ENCODE assay signal across 1 cellular context in genomic region chr5:178086266-178086665, GRCh38.
TF ChIP-seq lines count a peak whose summit lies in the region.

No MANE protein-coding gene starts in this region.

TF ChIP-seq in SK-N-SH treated with all-trans-retinoic acid at 6 μM for 48 hours, 23 proteins besides CTCF, POLR2A, EP300 and RAD21 (continued from another document):
- no peak for TF ChIP-seq ZNF70 (CRISPR knock-in tag; IDR thresholded peaks at IDR 0.05)
